ENCODE assay signal across 24 cellular contexts in genomic region chr11:24556693-24557092, GRCh38. TPM values are rescaled to one million over a fixed set of nuclear protein-coding genes. Genes with fewer than 3 reads are reported as not detected.
"Had no signal": no experiment of that assay in that cellular context is flagged by ENCODE, and none has a peak within 500 bp of the region (broad histone marks: within the 10 kb centered on the region; RNA-seq: fewer than 3 reads in every experiment).

No MANE protein-coding gene starts in this region.

- H2AFZ ChIP-seq: parathyroid adenoma had no signal

- H3K4me3 ChIP-seq: breast epithelium, colonic mucosa, dorsolateral prefrontal cortex, lower lobe of right lung, mucosa of descending colon, thoracic aorta, vagina had no signal

- H3K4me1 ChIP-seq: breast epithelium, colonic mucosa, lower lobe of right lung, parathyroid adenoma, vagina had no signal

- H3K36me3 ChIP-seq: breast epithelium, colonic mucosa, lower lobe of right lung, thoracic aorta, vagina had no signal

- H3K9me3 ChIP-seq: breast epithelium, colonic mucosa, lower lobe of right lung, mucosa of descending colon, thoracic aorta, vagina had no signal

- DNase-seq: activated CD4-positive, alpha-beta memory T cell treated with anti-CD3 and anti-CD28 coated beads for 36 hours; activated CD4-positive, alpha-beta T cell treated with anti-CD3 and anti-CD28 coated beads for 48 hours; activated naive CD4-positive, alpha-beta T cell treated with Interleukin-2 at 50 U/mL for 16 hours; activated naive CD8-positive, alpha-beta T cell treated with anti-CD3 and anti-CD28 coated beads, Interleukin-2, amount 10 ng/mL, durations not matched to agents 7 days and 5 days; activated T-cell treated with anti-CD3 and anti-CD28 coated beads, Interleukin-2, amount 50 U/mL, for 48 hours; amniotic stem cell; colonic mucosa; dorsolateral prefrontal cortex; effector memory CD8-positive, alpha-beta T cell; foreskin melanocyte; kidney; lower lobe of right lung; mesendoderm; mucosa of descending colon; nephron progenitor cell; right cardiac atrium; stimulated activated CD4-positive, alpha-beta T cell treated with anti-CD3 and anti-CD28 coated beads, Interleukin-4, amount 100 ng/mL, for 24 hours; stimulated activated naive CD4-positive, alpha-beta T cell treated with Interleukin-2 at 50 U/mL for 16 hours had no signal

- FAIRE-seq: endothelial cell of umbilical vein, kidney had no signal

- H3K27ac ChIP-seq: breast epithelium, colonic mucosa, dorsolateral prefrontal cortex, lower lobe of right lung, parathyroid adenoma, thoracic aorta, vagina had no signal

- ATAC-seq: effector memory CD8-positive, alpha-beta T cell; esophagus mucosa; lower lobe of right lung; mucosa of descending colon; right cardiac atrium had no signal

- H3K9ac ChIP-seq: parathyroid adenoma had no signal

- H3K27me3 ChIP-seq: breast epithelium, colonic mucosa, dorsolateral prefrontal cortex, vagina had no signal

- H3K79me2 ChIP-seq: parathyroid adenoma had no signal

RNA-seq across cellular contexts. Expression of gene LUZP2, which starts 59.8 kb away (rescaled TPM):
- polyA plus RNA-seq: endothelial cell of umbilical vein had no signal
